In the genomic region with DNA sequence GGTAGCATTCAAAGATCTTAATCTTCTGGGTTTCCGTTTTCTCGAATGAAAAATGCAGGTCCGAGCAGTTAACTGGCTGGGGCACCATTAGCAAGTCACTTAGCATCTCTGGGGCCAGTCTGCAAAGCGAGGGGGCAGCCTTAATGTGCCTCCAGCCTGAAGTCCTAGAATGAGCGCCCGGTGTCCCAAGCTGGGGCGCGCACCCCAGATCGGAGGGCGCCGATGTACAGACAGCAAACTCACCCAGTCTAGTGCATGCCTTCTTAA, we compare ENCODE assay signal across 1 cellular context.
TF ChIP-seq lines count a peak whose summit lies in the region.

A gene (minus strand): TSS at position 235 of the 267 bp plus-strand sequence. CDS start 34,833 bp downstream, outside the sequence.

TF ChIP-seq in K562, 482 proteins besides CTCF, POLR2A, EP300 and RAD21 (continued from another document and continues in another):
- TF ChIP-seq, protein P1, sequence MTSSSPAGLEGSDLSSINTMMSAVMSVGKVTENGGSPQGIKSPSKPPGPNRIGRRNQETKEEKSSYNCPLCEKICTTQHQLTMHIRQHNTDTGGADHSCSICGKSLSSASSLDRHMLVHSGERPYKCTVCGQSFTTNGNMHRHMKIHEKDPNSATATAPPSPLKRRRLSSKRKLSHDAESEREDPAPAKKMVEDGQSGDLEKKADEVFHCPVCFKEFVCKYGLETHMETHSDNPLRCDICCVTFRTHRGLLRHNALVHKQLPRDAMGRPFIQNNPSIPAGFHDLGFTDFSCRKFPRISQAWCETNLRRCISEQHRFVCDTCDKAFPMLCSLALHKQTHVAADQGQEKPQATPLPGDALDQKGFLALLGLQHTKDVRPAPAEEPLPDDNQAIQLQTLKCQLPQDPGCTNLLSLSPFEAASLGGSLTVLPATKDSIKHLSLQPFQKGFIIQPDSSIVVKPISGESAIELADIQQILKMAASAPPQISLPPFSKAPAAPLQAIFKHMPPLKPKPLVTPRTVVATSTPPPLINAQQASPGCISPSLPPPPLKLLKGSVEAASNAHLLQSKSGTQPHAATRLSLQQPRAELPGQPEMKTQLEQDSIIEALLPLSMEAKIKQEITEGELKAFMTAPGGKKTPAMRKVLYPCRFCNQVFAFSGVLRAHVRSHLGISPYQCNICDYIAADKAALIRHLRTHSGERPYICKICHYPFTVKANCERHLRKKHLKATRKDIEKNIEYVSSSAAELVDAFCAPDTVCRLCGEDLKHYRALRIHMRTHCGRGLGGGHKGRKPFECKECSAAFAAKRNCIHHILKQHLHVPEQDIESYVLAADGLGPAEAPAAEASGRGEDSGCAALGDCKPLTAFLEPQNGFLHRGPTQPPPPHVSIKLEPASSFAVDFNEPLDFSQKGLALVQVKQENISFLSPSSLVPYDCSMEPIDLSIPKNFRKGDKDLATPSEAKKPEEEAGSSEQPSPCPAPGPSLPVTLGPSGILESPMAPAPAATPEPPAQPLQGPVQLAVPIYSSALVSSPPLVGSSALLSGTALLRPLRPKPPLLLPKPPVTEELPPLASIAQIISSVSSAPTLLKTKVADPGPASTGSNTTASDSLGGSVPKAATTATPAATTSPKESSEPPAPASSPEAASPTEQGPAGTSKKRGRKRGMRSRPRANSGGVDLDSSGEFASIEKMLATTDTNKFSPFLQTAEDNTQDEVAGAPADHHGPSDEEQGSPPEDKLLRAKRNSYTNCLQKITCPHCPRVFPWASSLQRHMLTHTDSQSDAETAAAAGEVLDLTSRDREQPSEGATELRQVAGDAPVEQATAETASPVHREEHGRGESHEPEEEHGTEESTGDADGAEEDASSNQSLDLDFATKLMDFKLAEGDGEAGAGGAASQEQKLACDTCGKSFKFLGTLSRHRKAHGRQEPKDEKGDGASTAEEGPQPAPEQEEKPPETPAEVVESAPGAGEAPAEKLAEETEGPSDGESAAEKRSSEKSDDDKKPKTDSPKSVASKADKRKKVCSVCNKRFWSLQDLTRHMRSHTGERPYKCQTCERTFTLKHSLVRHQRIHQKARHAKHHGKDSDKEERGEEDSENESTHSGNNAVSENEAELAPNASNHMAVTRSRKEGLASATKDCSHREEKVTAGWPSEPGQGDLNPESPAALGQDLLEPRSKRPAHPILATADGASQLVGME (CRISPR knock-in tag; IDR thresholded peaks at IDR 0.05) = no peak
- TF ChIP-seq SPI1 (IDR thresholded peaks at IDR 0.05; ENCODE audit: borderline replicate concordance, low read depth, low read length) = peak; percentile 19; the same call in 1 of the 2 replicates
- peak in 1 of 2 experiments; percentile 3; a peak in 1 of 4 replicates for TF ChIP-seq RCOR1 (IDR thresholded peaks at IDR 0.05; ENCODE audit: borderline replicate concordance in 1 of 2, low read depth in 2 of 2, low read length in 2 of 2)
- TF ChIP-seq FIP1L1 (IDR thresholded peaks at IDR 0.05; ENCODE audit: low read depth, low read length, poor library complexity, severe bottlenecking) = no peak
- TF ChIP-seq NCOR1 (IDR thresholded peaks at IDR 0.05) = no peak
- TF ChIP-seq, protein P2, sequence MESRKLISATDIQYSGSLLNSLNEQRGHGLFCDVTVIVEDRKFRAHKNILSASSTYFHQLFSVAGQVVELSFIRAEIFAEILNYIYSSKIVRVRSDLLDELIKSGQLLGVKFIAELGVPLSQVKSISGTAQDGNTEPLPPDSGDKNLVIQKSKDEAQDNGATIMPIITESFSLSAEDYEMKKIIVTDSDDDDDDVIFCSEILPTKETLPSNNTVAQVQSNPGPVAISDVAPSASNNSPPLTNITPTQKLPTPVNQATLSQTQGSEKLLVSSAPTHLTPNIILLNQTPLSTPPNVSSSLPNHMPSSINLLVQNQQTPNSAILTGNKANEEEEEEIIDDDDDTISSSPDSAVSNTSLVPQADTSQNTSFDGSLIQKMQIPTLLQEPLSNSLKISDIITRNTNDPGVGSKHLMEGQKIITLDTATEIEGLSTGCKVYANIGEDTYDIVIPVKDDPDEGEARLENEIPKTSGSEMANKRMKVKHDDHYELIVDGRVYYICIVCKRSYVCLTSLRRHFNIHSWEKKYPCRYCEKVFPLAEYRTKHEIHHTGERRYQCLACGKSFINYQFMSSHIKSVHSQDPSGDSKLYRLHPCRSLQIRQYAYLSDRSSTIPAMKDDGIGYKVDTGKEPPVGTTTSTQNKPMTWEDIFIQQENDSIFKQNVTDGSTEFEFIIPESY (CRISPR knock-in tag; IDR thresholded peaks at IDR 0.05) = no peak
- TF ChIP-seq RBFOX2 (IDR thresholded peaks at IDR 0.05; ENCODE audit: low read depth, low read length) = no peak
- TF ChIP-seq NFE2 (IDR thresholded peaks at IDR 0.05; ENCODE audit: low read depth) = peak; percentile 17; the same call in 1 of the 2 replicates
- TF ChIP-seq, protein P3, sequence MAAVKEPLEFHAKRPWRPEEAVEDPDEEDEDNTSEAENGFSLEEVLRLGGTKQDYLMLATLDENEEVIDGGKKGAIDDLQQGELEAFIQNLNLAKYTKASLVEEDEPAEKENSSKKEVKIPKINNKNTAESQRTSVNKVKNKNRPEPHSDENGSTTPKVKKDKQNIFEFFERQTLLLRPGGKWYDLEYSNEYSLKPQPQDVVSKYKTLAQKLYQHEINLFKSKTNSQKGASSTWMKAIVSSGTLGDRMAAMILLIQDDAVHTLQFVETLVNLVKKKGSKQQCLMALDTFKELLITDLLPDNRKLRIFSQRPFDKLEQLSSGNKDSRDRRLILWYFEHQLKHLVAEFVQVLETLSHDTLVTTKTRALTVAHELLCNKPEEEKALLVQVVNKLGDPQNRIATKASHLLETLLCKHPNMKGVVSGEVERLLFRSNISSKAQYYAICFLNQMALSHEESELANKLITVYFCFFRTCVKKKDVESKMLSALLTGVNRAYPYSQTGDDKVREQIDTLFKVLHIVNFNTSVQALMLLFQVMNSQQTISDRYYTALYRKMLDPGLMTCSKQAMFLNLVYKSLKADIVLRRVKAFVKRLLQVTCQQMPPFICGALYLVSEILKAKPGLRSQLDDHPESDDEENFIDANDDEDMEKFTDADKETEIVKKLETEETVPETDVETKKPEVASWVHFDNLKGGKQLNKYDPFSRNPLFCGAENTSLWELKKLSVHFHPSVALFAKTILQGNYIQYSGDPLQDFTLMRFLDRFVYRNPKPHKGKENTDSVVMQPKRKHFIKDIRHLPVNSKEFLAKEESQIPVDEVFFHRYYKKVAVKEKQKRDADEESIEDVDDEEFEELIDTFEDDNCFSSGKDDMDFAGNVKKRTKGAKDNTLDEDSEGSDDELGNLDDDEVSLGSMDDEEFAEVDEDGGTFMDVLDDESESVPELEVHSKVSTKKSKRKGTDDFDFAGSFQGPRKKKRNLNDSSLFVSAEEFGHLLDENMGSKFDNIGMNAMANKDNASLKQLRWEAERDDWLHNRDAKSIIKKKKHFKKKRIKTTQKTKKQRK (IDR thresholded peaks at IDR 0.05; ENCODE audit: borderline replicate concordance, low read depth, low read length) = no peak
- TF ChIP-seq, protein P4, sequence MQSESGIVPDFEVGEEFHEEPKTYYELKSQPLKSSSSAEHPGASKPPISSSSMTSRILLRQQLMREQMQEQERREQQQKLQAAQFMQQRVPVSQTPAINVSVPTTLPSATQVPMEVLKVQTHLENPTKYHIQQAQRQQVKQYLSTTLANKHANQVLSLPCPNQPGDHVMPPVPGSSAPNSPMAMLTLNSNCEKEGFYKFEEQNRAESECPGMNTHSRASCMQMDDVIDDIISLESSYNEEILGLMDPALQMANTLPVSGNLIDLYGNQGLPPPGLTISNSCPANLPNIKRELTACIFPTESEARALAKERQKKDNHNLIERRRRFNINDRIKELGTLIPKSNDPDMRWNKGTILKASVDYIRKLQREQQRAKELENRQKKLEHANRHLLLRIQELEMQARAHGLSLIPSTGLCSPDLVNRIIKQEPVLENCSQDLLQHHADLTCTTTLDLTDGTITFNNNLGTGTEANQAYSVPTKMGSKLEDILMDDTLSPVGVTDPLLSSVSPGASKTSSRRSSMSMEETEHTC (IDR thresholded peaks at IDR 0.05) = peak; percentile 78; the same call in 1 of the 2 replicates
- peak; percentile 63 for TF ChIP-seq ZNF589 (CRISPR knock-in tag; IDR thresholded peaks at IDR 0.05; ENCODE audit: low read depth)
- TF ChIP-seq, protein P5, sequence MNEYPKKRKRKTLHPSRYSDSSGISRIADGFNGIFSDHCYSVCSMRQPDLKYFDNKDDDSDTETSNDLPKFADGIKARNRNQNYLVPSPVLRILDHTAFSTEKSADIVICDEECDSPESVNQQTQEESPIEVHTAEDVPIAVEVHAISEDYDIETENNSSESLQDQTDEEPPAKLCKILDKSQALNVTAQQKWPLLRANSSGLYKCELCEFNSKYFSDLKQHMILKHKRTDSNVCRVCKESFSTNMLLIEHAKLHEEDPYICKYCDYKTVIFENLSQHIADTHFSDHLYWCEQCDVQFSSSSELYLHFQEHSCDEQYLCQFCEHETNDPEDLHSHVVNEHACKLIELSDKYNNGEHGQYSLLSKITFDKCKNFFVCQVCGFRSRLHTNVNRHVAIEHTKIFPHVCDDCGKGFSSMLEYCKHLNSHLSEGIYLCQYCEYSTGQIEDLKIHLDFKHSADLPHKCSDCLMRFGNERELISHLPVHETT (CRISPR knock-in tag; conservative IDR thresholded peaks at IDR 0.05 in 1 of 2, IDR thresholded peaks at IDR 0.05 in 1 of 2) = peak in 1 of 2 experiments; percentile 34; a peak in 1 of 4 replicates
- TF ChIP-seq, protein P6, sequence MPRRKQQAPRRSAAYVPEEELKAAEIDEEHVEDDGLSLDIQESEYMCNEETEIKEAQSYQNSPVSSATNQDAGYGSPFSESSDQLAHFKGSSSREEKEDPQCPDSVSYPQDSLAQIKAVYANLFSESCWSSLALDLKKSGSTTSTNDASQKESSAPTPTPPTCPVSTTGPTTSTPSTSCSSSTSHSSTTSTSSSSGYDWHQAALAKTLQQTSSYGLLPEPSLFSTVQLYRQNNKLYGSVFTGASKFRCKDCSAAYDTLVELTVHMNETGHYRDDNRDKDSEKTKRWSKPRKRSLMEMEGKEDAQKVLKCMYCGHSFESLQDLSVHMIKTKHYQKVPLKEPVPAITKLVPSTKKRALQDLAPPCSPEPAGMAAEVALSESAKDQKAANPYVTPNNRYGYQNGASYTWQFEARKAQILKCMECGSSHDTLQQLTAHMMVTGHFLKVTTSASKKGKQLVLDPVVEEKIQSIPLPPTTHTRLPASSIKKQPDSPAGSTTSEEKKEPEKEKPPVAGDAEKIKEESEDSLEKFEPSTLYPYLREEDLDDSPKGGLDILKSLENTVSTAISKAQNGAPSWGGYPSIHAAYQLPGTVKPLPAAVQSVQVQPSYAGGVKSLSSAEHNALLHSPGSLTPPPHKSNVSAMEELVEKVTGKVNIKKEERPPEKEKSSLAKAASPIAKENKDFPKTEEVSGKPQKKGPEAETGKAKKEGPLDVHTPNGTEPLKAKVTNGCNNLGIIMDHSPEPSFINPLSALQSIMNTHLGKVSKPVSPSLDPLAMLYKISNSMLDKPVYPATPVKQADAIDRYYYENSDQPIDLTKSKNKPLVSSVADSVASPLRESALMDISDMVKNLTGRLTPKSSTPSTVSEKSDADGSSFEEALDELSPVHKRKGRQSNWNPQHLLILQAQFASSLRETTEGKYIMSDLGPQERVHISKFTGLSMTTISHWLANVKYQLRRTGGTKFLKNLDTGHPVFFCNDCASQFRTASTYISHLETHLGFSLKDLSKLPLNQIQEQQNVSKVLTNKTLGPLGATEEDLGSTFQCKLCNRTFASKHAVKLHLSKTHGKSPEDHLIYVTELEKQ (CRISPR knock-in tag; IDR thresholded peaks at IDR 0.05) = no peak
- no peak for TF ChIP-seq POLR2AphosphoS5 (IDR thresholded peaks at IDR 0.05; ENCODE audit: control insufficient read depth, insufficient read depth, low read depth, low read length)
- TF ChIP-seq SOX6 (IDR thresholded peaks at IDR 0.05) = peak; percentile 54; the same call in 1 of the 2 replicates
- TF ChIP-seq SMARCC2 (IDR thresholded peaks at IDR 0.05; ENCODE audit: low read depth) = no peak
- TF ChIP-seq, protein P7, sequence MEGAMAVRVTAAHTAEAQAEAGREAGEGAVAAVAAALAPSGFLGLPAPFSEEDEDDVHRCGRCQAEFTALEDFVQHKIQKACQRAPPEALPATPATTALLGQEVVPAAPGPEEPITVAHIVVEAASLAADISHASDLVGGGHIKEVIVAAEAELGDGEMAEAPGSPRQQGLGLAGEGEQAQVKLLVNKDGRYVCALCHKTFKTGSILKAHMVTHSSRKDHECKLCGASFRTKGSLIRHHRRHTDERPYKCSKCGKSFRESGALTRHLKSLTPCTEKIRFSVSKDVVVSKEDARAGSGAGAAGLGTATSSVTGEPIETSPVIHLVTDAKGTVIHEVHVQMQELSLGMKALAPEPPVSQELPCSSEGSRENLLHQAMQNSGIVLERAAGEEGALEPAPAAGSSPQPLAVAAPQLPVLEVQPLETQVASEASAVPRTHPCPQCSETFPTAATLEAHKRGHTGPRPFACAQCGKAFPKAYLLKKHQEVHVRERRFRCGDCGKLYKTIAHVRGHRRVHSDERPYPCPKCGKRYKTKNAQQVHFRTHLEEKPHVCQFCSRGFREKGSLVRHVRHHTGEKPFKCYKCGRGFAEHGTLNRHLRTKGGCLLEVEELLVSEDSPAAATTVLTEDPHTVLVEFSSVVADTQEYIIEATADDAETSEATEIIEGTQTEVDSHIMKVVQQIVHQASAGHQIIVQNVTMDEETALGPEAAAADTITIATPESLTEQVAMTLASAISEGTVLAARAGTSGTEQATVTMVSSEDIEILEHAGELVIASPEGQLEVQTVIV (CRISPR knock-in tag; IDR thresholded peaks at IDR 0.05; ENCODE audit: borderline replicate concordance) = no peak
- TF ChIP-seq, protein P8, sequence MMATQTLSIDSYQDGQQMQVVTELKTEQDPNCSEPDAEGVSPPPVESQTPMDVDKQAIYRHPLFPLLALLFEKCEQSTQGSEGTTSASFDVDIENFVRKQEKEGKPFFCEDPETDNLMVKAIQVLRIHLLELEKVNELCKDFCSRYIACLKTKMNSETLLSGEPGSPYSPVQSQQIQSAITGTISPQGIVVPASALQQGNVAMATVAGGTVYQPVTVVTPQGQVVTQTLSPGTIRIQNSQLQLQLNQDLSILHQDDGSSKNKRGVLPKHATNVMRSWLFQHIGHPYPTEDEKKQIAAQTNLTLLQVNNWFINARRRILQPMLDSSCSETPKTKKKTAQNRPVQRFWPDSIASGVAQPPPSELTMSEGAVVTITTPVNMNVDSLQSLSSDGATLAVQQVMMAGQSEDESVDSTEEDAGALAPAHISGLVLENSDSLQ (IDR thresholded peaks at IDR 0.05) = no peak
- TF ChIP-seq SAP30 (IDR thresholded peaks at IDR 0.05; ENCODE audit: borderline replicate concordance, insufficient read depth, low read depth, low read length, poor library complexity, severe bottlenecking) = peak; percentile 13
- TF ChIP-seq FOXP1 (CRISPR knock-in tag; IDR thresholded peaks at IDR 0.05) = no peak
- TF ChIP-seq SMARCB1 (IDR thresholded peaks at IDR 0.05; ENCODE audit: insufficient read length, low read depth) = peak; percentile 57
- peak in 1 of 2 experiments; percentile 75; a peak in 1 of 4 replicates for TF ChIP-seq SIN3A (IDR thresholded peaks at IDR 0.05; ENCODE audit: borderline replicate concordance in 2 of 2, control insufficient read depth in 1 of 2, low read depth in 2 of 2, low read length in 2 of 2)
- peak; percentile 52; the same call in 1 of the 2 replicates for TF ChIP-seq CTBP1 (IDR thresholded peaks at IDR 0.05; ENCODE audit: borderline replicate concordance)
- TF ChIP-seq, protein P9, sequence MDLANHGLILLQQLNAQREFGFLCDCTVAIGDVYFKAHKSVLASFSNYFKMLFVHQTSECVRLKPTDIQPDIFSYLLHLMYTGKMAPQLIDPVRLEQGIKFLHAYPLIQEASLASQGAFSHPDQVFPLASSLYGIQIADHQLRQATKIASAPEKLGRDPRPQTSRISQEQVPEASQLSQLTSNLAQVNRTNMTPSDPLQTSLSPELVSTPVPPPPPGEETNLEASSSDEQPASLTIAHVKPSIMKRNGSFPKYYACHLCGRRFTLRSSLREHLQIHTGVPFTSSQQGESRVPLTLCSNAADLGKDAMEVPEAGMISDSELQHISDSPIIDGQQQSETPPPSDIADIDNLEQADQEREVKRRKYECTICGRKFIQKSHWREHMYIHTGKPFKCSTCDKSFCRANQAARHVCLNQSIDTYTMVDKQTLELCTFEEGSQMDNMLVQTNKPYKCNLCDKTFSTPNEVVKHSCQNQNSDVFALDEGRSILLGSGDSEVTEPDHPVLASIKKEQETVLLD (IDR thresholded peaks at IDR 0.05) = no peak
- TF ChIP-seq FOXK1 (CRISPR knock-in tag; IDR thresholded peaks at IDR 0.05; ENCODE audit: borderline replicate concordance) = 0 out of 2 replicates have a peak, but pooled peaks have one; percentile 61
- TF ChIP-seq POU5F1 (IDR thresholded peaks at IDR 0.05; ENCODE audit: borderline replicate concordance, low read depth, low read length, partially characterized antibody) = no peak
